In genomic region chr10:43649149-43649523, GRCh38 we compare ENCODE assay signal across 8 cellular contexts. TPM values are rescaled to one million over a fixed set of nuclear protein-coding genes. Genes with fewer than 3 reads are reported as not detected.
DNase-seq lines count a peak whose midpoint lies in the region; ATAC-seq and TF ChIP-seq lines count a peak whose summit lies in the region.

No MANE protein-coding gene starts in this region.

- peak overlapping the region; percentile 80 for H3K27ac ChIP-seq in CD8-positive, alpha-beta T cell (ENCODE audit: low read depth, low read length)
- no peak overlapping the region for H3K27ac ChIP-seq in iPS DF 6.9 (ENCODE audit: low read length)

- WGBS in iPS DF 6.9 (ENCODE audit: insufficient coverage, insufficient read length) = no CpG with 5 or more reads among the region's 15 CpGs

- H3K4me1 Mint-ChIP-seq in CD8-positive, alpha-beta T cell (ENCODE audit: low read depth) = peaks cover 23% of the 10 kb centered on the region
- H3K4me1 Mint-ChIP-seq in stimulated activated naive B cell treated with anti-CD40 and anti-IgM and Interleukin-4, amounts not matched to agents 10 μg/mL and 1 μg/mL and 100 μg/mL, for 72 hours = peaks cover 6 to 12% of the 10 kb centered on the region in 2 donors

- intact Hi-C loops in CD8-positive, alpha-beta T cell (cut with DNase I, micrococcal nuclease) = loop anchor here (2.0 to 10.0 kb wide), 11 partner anchors 168 to 1350 kb away; partner anchors contain the start of genes BMS1 (in 2 of the 2), CSGALNACT2 (in 2 of the 2), HNRNPF (in 1 of the 2) and ZNF33B (in 1 of the 2)

- peaks cover 26% of the 10 kb centered on the region for H3K9me3 ChIP-seq in CD8-positive, alpha-beta T cell (ENCODE audit: low read length)
- H3K9me3 ChIP-seq in iPS DF 6.9 (ENCODE audit: control insufficient read depth, insufficient read depth, low read length) = peaks cover 3% of the 10 kb centered on the region

- peaks cover 14% of the 10 kb centered on the region for H3K4me1 ChIP-seq in CD8-positive, alpha-beta T cell (ENCODE audit: insufficient read depth, low read length)
- H3K4me1 ChIP-seq in iPS DF 6.9 (ENCODE audit: control insufficient read depth, insufficient read depth, low read length) = no peaks in the 10 kb centered on the region

- H3K9me3 Mint-ChIP-seq in CD8-positive, alpha-beta T cell = peaks cover 23% of the 10 kb centered on the region
- H3K9me3 Mint-ChIP-seq in stimulated activated naive B cell treated with anti-CD40 and anti-IgM and Interleukin-4, amounts not matched to agents 10 μg/mL and 1 μg/mL and 100 μg/mL, for 72 hours = peaks cover 17 to 20% of the 10 kb centered on the region in 2 donors

- DNase-seq in CD8-positive, alpha-beta T cell = no peak
- DNase-seq in activated naive CD4-positive, alpha-beta T cell treated with anti-CD3 and anti-CD28 coated beads, Interleukin-2, amount 50 U/mL, for 16 hours = peak; percentile 14
- DNase-seq in iPS DF 6.9 (ENCODE audit: low read depth, low spot score) (no peak), NCI-H748 treated with DMSO at 0.1 percent for 48 hours (lab: John Stamatoyannopoulos, UW) (no peak), HT-29 (ENCODE audit: low spot score) (no peak), medulla oblongata (ENCODE audit: extremely low spot score) (no peak)
- DNase-seq in stimulated activated naive B cell treated with anti-CD40 and anti-IgM and Interleukin-4, amounts not matched to agents 10 μg/mL and 1 μg/mL and 100 μg/mL, for 72 hours = no peak

- no peak for ATAC-seq in CD8-positive, alpha-beta T cell
- peak; percentile 3 for ATAC-seq in HG02884 (IDR thresholded peaks at IDR 0.05; ENCODE audit: unreplicated experiment)
- ATAC-seq in stimulated activated naive B cell treated with anti-CD40 and anti-IgM and Interleukin-4, amounts not matched to agents 10 μg/mL and 1 μg/mL and 100 μg/mL, for 72 hours (replicated peaks) = peak; percentile 1 to 8

- no peaks in the 10 kb centered on the region for H3K27me3 ChIP-seq in CD8-positive, alpha-beta T cell (ENCODE audit: insufficient read depth, low read length)
- H3K27me3 ChIP-seq in iPS DF 6.9 (ENCODE audit: control insufficient read depth, insufficient read depth, low read length) = peaks cover 2% of the 10 kb centered on the region; the same call in 1 of the 2 replicates

- CTCF ChIA-PET in CD8-positive, alpha-beta T cell (lab: Charles Lee) = interaction anchor here (1.1 to 1.7 kb wide), 3 partner anchors 22 to 43 kb away, joined by 3 to 4 read pairs (median 4); partner anchors contain the start of gene ZNF485

- no peak for TF ChIP-seq CTCF in CD8-positive, alpha-beta T cell (IDR thresholded peaks at IDR 0.05)

- peaks cover 34% of the 10 kb centered on the region for H3K36me3 Mint-ChIP-seq in CD8-positive, alpha-beta T cell
- peaks cover 26 to 31% of the 10 kb centered on the region in 2 donors for H3K36me3 Mint-ChIP-seq in stimulated activated naive B cell treated with anti-CD40 and anti-IgM and Interleukin-4, amounts not matched to agents 10 μg/mL and 1 μg/mL and 100 μg/mL, for 72 hours

- H3K27me3 Mint-ChIP-seq in CD8-positive, alpha-beta T cell (ENCODE audit: low read depth) = peaks cover 3% of the 10 kb centered on the region
- peaks cover 9 to 13% of the 10 kb centered on the region in 2 donors for H3K27me3 Mint-ChIP-seq in stimulated activated naive B cell treated with anti-CD40 and anti-IgM and Interleukin-4, amounts not matched to agents 10 μg/mL and 1 μg/mL and 100 μg/mL, for 72 hours

- H3K27ac Mint-ChIP-seq in CD8-positive, alpha-beta T cell = peak overlapping the region; percentile 92
- peak overlapping the region; percentile 94 for H3K27ac Mint-ChIP-seq in stimulated activated naive B cell treated with anti-CD40 and anti-IgM and Interleukin-4, amounts not matched to agents 10 μg/mL and 1 μg/mL and 100 μg/mL, for 72 hours

- peak overlapping the region; percentile 97 for H3K4me3 Mint-ChIP-seq in CD8-positive, alpha-beta T cell
- H3K4me3 Mint-ChIP-seq in stimulated activated naive B cell treated with anti-CD40 and anti-IgM and Interleukin-4, amounts not matched to agents 10 μg/mL and 1 μg/mL and 100 μg/mL, for 72 hours = peak overlapping the region; percentile 95 to 97

- peak overlapping the region; percentile 92 for H3K4me3 ChIP-seq in CD8-positive, alpha-beta T cell (ENCODE audit: low read depth, low read length)
- H3K4me3 ChIP-seq in iPS DF 6.9 (ENCODE audit: low read length) = peak overlapping the region; percentile 41; the same call in 1 of the 2 replicates

- H3K36me3 ChIP-seq in CD8-positive, alpha-beta T cell (ENCODE audit: insufficient read depth, low read length) = peaks cover 18% of the 10 kb centered on the region
- peaks cover 8% of the 10 kb centered on the region; the same call in 1 of the 2 replicates for H3K36me3 ChIP-seq in iPS DF 6.9 (ENCODE audit: control insufficient read depth, insufficient read depth, low read length)

- POLR2A ChIA-PET in CD8-positive, alpha-beta T cell (lab: Charles Lee) = interaction anchor here (0.6 to 3.1 kb wide), 6 partner anchors 40 to 1355 kb away, joined by 3 to 18 read pairs (median 3); partner anchors contain the start of genes BMS1, ZNF239 and ZNF485

RNA-seq across cellular contexts. Expression of gene ZNF32, which starts 0.5 kb away (rescaled TPM):
- 10 to 100 TPM; 17.4 to 18.9 TPM for total RNA-seq in CD8-positive, alpha-beta T cell
- total RNA-seq in HT-29 (2014; rRNA removed; shearing (Covaris generic)) = 7.0 and 7.8 TPM in 2 replicates

RNA-seq across cellular contexts. Expression of gene ZNF485, which starts 42.9 kb away (rescaled TPM):
- 1 to 10 TPM in 1 of 2 experiments, under 1 TPM in 1; 0.92 to 1.2 TPM for total RNA-seq in CD8-positive, alpha-beta T cell
- 1.7 and 7.3 TPM in 2 replicates for total RNA-seq in HT-29 (2014; rRNA removed; shearing (Covaris generic))
